Comparison of ENCODE assay signal across 39 cellular contexts in the genomic region with DNA sequence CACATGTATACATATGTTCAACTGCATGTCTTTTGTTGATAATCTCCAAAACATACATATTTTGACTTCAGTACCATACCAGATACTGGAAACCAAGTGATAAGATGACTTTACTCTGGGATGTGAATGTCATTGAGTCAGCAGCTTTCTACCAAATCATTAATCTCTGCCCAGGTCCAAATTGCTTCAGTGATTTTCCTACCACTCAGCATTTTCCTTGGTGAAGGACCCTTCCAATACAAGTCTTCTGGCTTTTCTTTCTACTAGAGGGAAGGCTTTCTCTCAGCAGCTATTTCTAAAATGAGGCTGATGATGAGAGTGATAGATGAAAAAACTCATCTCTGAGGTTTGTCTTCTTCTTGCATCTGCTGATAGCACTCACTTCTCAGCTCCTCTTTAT.
"Had no signal": no experiment of that assay in that cellular context is flagged by ENCODE, and none has a peak within 500 bp of the region (broad histone marks: within the 10 kb centered on the region; RNA-seq: fewer than 3 reads in every experiment).

No MANE protein-coding gene starts in this region.

- H3K4me1 ChIP-seq: adrenal gland, ascending aorta, body of pancreas, breast epithelium had no signal

- H3K36me3 ChIP-seq: adrenal gland, ascending aorta, brain microvascular endothelial cell, breast epithelium, cardiac muscle cell had no signal

- H3K27me3 Mint-ChIP-seq: activated naive CD4-positive, alpha-beta T cell treated with anti-CD3 and anti-CD28 coated beads, Interleukin-2, amount 10 ng/mL, durations not matched to agents 7 days and 5 days; activated naive CD8-positive, alpha-beta T cell; activated naive CD8-positive, alpha-beta T cell treated with anti-CD3 and anti-CD28 coated beads for 36 hours; activated naive CD8-positive, alpha-beta T cell treated with anti-CD3 and anti-CD28 coated beads, Interleukin-2, amount 10 ng/mL, durations not matched to agents 7 days and 5 days; activated naive CD8-positive, alpha-beta T cell treated with anti-CD3 and anti-CD28 coated beads, Interleukin-2, amount 50 U/mL, for 24 hours; activated T-cell treated with anti-CD3 and anti-CD28 coated beads, Interleukin-2, amount 50 U/mL, for 24 hours; activated T-helper 17 cell treated with anti-CD3 and anti-CD28 coated beads, Interleukin-2, amount 50 U/mL, for 72 hours; brain; central memory CD8-positive, alpha-beta T cell had no signal

- FAIRE-seq: astrocyte, bronchial epithelial cell had no signal

- H3K4me1 Mint-ChIP-seq: activated naive CD4-positive, alpha-beta T cell treated with anti-CD3 and anti-CD28 coated beads, Interleukin-2, amount 10 ng/mL, durations not matched to agents 7 days and 5 days; activated naive CD4-positive, alpha-beta T cell treated with anti-CD3 and anti-CD28 coated beads, Interleukin-2, amount 50 U/mL, for 24 hours; activated naive CD8-positive, alpha-beta T cell treated with anti-CD3 and anti-CD28 coated beads for 36 hours; activated naive CD8-positive, alpha-beta T cell treated with anti-CD3 and anti-CD28 coated beads, Interleukin-2, amount 10 ng/mL, durations not matched to agents 7 days and 5 days; activated naive CD8-positive, alpha-beta T cell treated with anti-CD3 and anti-CD28 coated beads, Interleukin-2, amount 50 U/mL, for 24 hours; activated T-helper 17 cell treated with anti-CD3 and anti-CD28 coated beads, Interleukin-2, amount 50 U/mL, for 72 hours; brain; central memory CD8-positive, alpha-beta T cell had no signal

- H3K36me3 Mint-ChIP-seq: activated naive CD4-positive, alpha-beta T cell treated with anti-CD3 and anti-CD28 coated beads, Interleukin-2, amount 10 ng/mL, durations not matched to agents 7 days and 5 days; activated naive CD4-positive, alpha-beta T cell treated with anti-CD3 and anti-CD28 coated beads, Interleukin-2, amount 50 U/mL, for 24 hours; activated naive CD4-positive, alpha-beta T cell treated with anti-CD3 and anti-CD28 coated beads, Interleukin-2, amount 50 U/mL, for 72 hours; activated naive CD8-positive, alpha-beta T cell; activated naive CD8-positive, alpha-beta T cell treated with anti-CD3 and anti-CD28 coated beads for 36 hours; activated naive CD8-positive, alpha-beta T cell treated with anti-CD3 and anti-CD28 coated beads, Interleukin-2, amount 10 ng/mL, durations not matched to agents 7 days and 5 days; brain had no signal

- H3K9me3 ChIP-seq: adrenal gland, ascending aorta, body of pancreas, breast epithelium had no signal

- H3K9me3 Mint-ChIP-seq: activated naive CD8-positive, alpha-beta T cell treated with anti-CD3 and anti-CD28 coated beads for 36 hours; activated naive CD8-positive, alpha-beta T cell treated with anti-CD3 and anti-CD28 coated beads, Interleukin-2, amount 10 ng/mL, durations not matched to agents 7 days and 5 days; activated T-helper 1 cell treated with anti-CD3 and anti-CD28 coated beads, Interleukin-12 subunit alpha, Interleukin-12 subunit beta, Interleukin-2, Interleukin-4 antibody, amounts not matched to agents 30 ng/mL and 10 ng/mL and 1 ng/mL, durations not matched to agents 14 hours and 24 hours and 36 hours; brain had no signal

- H3K4me3 ChIP-seq: adrenal gland, ascending aorta, body of pancreas, breast epithelium, cardiac muscle cell had no signal

- H3K4me3 Mint-ChIP-seq: activated naive CD4-positive, alpha-beta T cell treated with anti-CD3 and anti-CD28 coated beads for 36 hours; activated naive CD4-positive, alpha-beta T cell treated with anti-CD3 and anti-CD28 coated beads, Interleukin-2, amount 10 ng/mL, durations not matched to agents 7 days and 5 days; activated naive CD4-positive, alpha-beta T cell treated with anti-CD3 and anti-CD28 coated beads, Interleukin-2, amount 50 U/mL, for 24 hours; activated naive CD8-positive, alpha-beta T cell; activated naive CD8-positive, alpha-beta T cell treated with anti-CD3 and anti-CD28 coated beads for 36 hours; activated naive CD8-positive, alpha-beta T cell treated with anti-CD3 and anti-CD28 coated beads, Interleukin-2, amount 10 ng/mL, durations not matched to agents 7 days and 5 days; activated naive CD8-positive, alpha-beta T cell treated with anti-CD3 and anti-CD28 coated beads, Interleukin-2, amount 50 U/mL, for 24 hours; activated T-cell treated with anti-CD3 and anti-CD28 coated beads, Interleukin-2, amount 50 U/mL, for 24 hours; activated T-cell treated with anti-CD3 and anti-CD28 coated beads, Interleukin-2, amount 50 U/mL, for 4 hours; activated T-cell treated with anti-CD3 and anti-CD28 coated beads, Interleukin-2, amount 50 U/mL, for 72 hours; activated T-helper 1 cell treated with anti-CD3 and anti-CD28 coated beads, Interleukin-12 subunit alpha, Interleukin-12 subunit beta, Interleukin-2, Interleukin-4 antibody, amounts not matched to agents 30 ng/mL and 10 ng/mL and 1 ng/mL, durations not matched to agents 14 hours and 24 hours and 36 hours; activated T-helper 17 cell treated with anti-CD3 and anti-CD28 coated beads, Interleukin-2, amount 50 U/mL, for 72 hours; brain; central memory CD8-positive, alpha-beta T cell had no signal

- DNase-seq: activated effector memory CD4-positive, alpha-beta T cell treated with anti-CD3 and anti-CD28 coated beads, Interleukin-2, amount 50 U/mL, for 16 hours; activated effector memory CD4-positive, alpha-beta T cell treated with Interleukin-2 at 50 U/mL for 16 hours; activated gamma-delta T cell; activated gamma-delta T cell treated with Interleukin-2 at 50 U/mL for 16 hours; activated naive CD4-positive, alpha-beta T cell; activated naive CD4-positive, alpha-beta T cell treated with anti-CD3 and anti-CD28 coated beads for 36 hours; activated naive CD4-positive, alpha-beta T cell treated with anti-CD3 and anti-CD28 coated beads, Interleukin-2, amount 10 ng/mL, durations not matched to agents 7 days and 5 days; activated naive CD4-positive, alpha-beta T cell treated with anti-CD3 and anti-CD28 coated beads, Interleukin-2, amount 50 U/mL, for 16 hours; activated naive CD4-positive, alpha-beta T cell treated with Interleukin-2 at 50 U/mL for 16 hours; activated naive CD8-positive, alpha-beta T cell treated with anti-CD3 and anti-CD28 coated beads for 36 hours; activated naive CD8-positive, alpha-beta T cell treated with anti-CD3 and anti-CD28 coated beads, Interleukin-2, amount 10 ng/mL, durations not matched to agents 7 days and 5 days; activated naive CD8-positive, alpha-beta T cell treated with anti-CD3 and anti-CD28 coated beads, Interleukin-2, amount 50 U/mL, for 24 hours; activated T-cell treated with anti-CD3 and anti-CD28 coated beads, Interleukin-2, amount 50 U/mL, for 1 hour; activated T-cell treated with anti-CD3 and anti-CD28 coated beads, Interleukin-2, amount 50 U/mL, for 24 hours; activated T-cell treated with anti-CD3 and anti-CD28 coated beads, Interleukin-2, amount 50 U/mL, for 4 hours; activated T-cell treated with anti-CD3 and anti-CD28 coated beads, Interleukin-2, amount 50 U/mL, for 48 hours; activated T-cell treated with anti-CD3 and anti-CD28 coated beads, Interleukin-2, amount 50 U/mL, for 72 hours; adrenal gland; amniotic stem cell; anterior cingulate cortex; aorta; body of pancreas; brain microvascular endothelial cell; caudate nucleus; central memory CD4-positive, alpha-beta T cell; cerebellar nuclear complex had no signal

- H3K27ac ChIP-seq: adrenal gland, ascending aorta, body of pancreas, brain microvascular endothelial cell, breast epithelium, cardiac muscle cell had no signal

- H3K27ac Mint-ChIP-seq: activated naive CD4-positive, alpha-beta T cell treated with anti-CD3 and anti-CD28 coated beads for 36 hours; activated naive CD4-positive, alpha-beta T cell treated with anti-CD3 and anti-CD28 coated beads, Interleukin-2, amount 10 ng/mL, durations not matched to agents 7 days and 5 days; activated naive CD4-positive, alpha-beta T cell treated with anti-CD3 and anti-CD28 coated beads, Interleukin-2, amount 50 U/mL, for 24 hours; activated naive CD4-positive, alpha-beta T cell treated with anti-CD3 and anti-CD28 coated beads, Interleukin-2, amount 50 U/mL, for 72 hours; activated naive CD8-positive, alpha-beta T cell; activated naive CD8-positive, alpha-beta T cell treated with anti-CD3 and anti-CD28 coated beads for 36 hours; activated naive CD8-positive, alpha-beta T cell treated with anti-CD3 and anti-CD28 coated beads, Interleukin-2, amount 10 ng/mL, durations not matched to agents 7 days and 5 days; activated naive CD8-positive, alpha-beta T cell treated with anti-CD3 and anti-CD28 coated beads, Interleukin-2, amount 50 U/mL, for 24 hours; activated T-cell treated with anti-CD3 and anti-CD28 coated beads, Interleukin-2, amount 50 U/mL, for 24 hours; activated T-cell treated with anti-CD3 and anti-CD28 coated beads, Interleukin-2, amount 50 U/mL, for 72 hours; activated T-helper 1 cell treated with anti-CD3 and anti-CD28 coated beads, Interleukin-12 subunit alpha, Interleukin-12 subunit beta, Interleukin-2, Interleukin-4 antibody, amounts not matched to agents 30 ng/mL and 10 ng/mL and 1 ng/mL, durations not matched to agents 14 hours and 24 hours and 36 hours; activated T-helper 17 cell treated with anti-CD3 and anti-CD28 coated beads, Interleukin-2, amount 50 U/mL, for 72 hours; activated T-helper 2 cell treated with anti-CD3 and anti-CD28 coated beads, Interferon-gamma antibody, Interleukin-2, Interleukin-4, amounts not matched to agents 10 μg/mL and 5 μg/mL and 100 μg/mL, durations not matched to agents 14 hours and 24 hours and 36 hours; brain had no signal

- ATAC-seq: activated naive CD4-positive, alpha-beta T cell treated with anti-CD3 and anti-CD28 coated beads, Interleukin-2, amount 50 U/mL, for 72 hours; activated naive CD8-positive, alpha-beta T cell treated with anti-CD3 and anti-CD28 coated beads, Interleukin-2, amount 50 U/mL, for 24 hours; activated T-cell treated with anti-CD3 and anti-CD28 coated beads, Interleukin-2, amount 50 U/mL, for 4 hours; activated T-cell treated with anti-CD3 and anti-CD28 coated beads, Interleukin-2, amount 50 U/mL, for 72 hours; activated T-helper 17 cell treated with anti-CD3 and anti-CD28 coated beads, Interleukin-2, amount 50 U/mL, for 72 hours; body of pancreas had no signal

- H3K27me3 ChIP-seq: adrenal gland, ascending aorta, body of pancreas, brain microvascular endothelial cell, breast epithelium, cardiac muscle cell had no signal
